11 cellular contexts compared by ENCODE assay signal in the genomic region with DNA sequence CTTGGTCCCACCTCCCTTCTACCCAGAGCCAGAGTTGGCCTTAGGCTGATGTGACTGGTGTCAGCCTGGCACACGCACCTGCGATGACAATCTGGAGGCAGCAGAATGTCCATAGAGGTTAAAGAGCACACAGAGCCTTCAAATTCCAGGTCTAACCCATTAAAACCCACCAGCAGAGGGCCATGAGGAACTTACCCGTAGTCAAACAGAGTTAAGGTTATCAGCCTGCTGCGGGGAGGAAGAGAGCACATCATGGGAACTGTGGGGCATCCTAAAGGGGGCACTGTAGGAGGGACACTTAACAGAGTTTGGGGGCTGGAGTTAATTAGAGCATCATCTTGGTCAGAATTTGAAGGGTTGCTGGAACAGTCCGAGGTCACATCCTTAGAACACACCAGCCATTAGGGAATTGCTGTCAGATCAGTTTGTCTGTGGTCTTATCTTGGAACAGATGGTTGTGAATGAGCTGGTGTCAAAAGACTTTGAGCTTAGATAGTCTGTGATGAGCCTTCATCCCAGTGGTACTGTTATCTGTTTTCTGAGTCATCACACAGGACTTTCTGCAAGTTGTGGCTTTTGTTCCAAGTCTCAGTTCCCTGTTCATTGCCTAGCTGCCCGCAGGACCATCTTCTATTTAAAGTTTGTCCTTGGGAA.
DNase-seq lines count a peak whose midpoint lies in the region; ATAC-seq and TF ChIP-seq lines count a peak whose summit lies in the region.
"Had no signal": no experiment of that assay in that cellular context is flagged by ENCODE, and none has a peak within 500 bp of the region (broad histone marks: within the 10 kb centered on the region; RNA-seq: fewer than 3 reads in every experiment).

No MANE protein-coding gene starts in this region.

- ATAC-seq in T-cell (replicated peaks in 1 of 4), result no peak

- DNase-seq in NCI-H82 (lab: John Stamatoyannopoulos, UW) (peak; percentile 54), NCI-H82 treated with DMSO at 0.1 percent for 48 hours (lab: John Stamatoyannopoulos, UW; ENCODE audit: unreplicated experiment) (no peak), MV-4-11 (lab: John Stamatoyannopoulos, UW) (peak; percentile 93), coronary artery (ENCODE audit: low spot score) (no peak), sigmoid colon (no peak), breast epithelium (ENCODE audit: low spot score in 2 of 2) (no peak), T-cell (no peak)
- DNase-seq in stimulated activated CD4-positive, alpha-beta T cell treated with anti-CD3 and anti-CD28 coated beads, Interleukin-15, amount 100 ng/mL, for 24 hours, result no peak
- DNase-seq: activated naive CD4-positive, alpha-beta T cell treated with anti-CD3 and anti-CD28 coated beads for 36 hours; IMR-90; thyroid gland had no signal

- H3K36me3 Mint-ChIP-seq in T-cell, result no peaks in the 10 kb centered on the region

- intact Hi-C loops in sigmoid colon (cut with DNase I) (no loop called here), breast epithelium (cut with DNase I; ENCODE audit: low total_unique reads) (no loop called here)

- H3K27me3 ChIP-seq in sigmoid colon (no peaks in the 10 kb centered on the region), breast epithelium (no peaks in the 10 kb centered on the region)
- H3K27me3 ChIP-seq: thyroid gland had no signal

- POLR2A ChIA-PET in T-cell (lab: Charles Lee), result interaction anchor here in 1 of 2 donors (0.7 kb wide), 1 partner anchor 13 kb away, joined by 3 read pairs; no protein-coding TSS in a partner anchor

- H3K36me3 ChIP-seq in sigmoid colon (no peaks in the 10 kb centered on the region), breast epithelium (no peaks in the 10 kb centered on the region)
- H3K36me3 ChIP-seq: thyroid gland had no signal

- TF ChIP-seq POLR2A in sigmoid colon (IDR thresholded peaks at IDR 0.05) (no peak), breast epithelium (IDR thresholded peaks at IDR 0.05) (no peak)

- 73 to 74% methylated on average over 6 of the region's 6 CpGs for WGBS in sigmoid colon, 2 donors

- TF ChIP-seq EP300 in sigmoid colon (IDR thresholded peaks at IDR 0.05), result no peak

- no peaks in the 10 kb centered on the region for H3K4me1 Mint-ChIP-seq in T-cell

- H3K9me3 Mint-ChIP-seq in T-cell, result no peaks in the 10 kb centered on the region
- H3K9me3 Mint-ChIP-seq: activated naive CD4-positive, alpha-beta T cell treated with anti-CD3 and anti-CD28 coated beads for 36 hours had no signal

- peak overlapping the region; percentile 40 to 57 for H3K27ac ChIP-seq in coronary artery
- H3K27ac ChIP-seq in sigmoid colon, result peak overlapping the region in 3 of 4 donors; percentile 53 to 72 (median 66)
- H3K27ac ChIP-seq in breast epithelium, result no peak overlapping the region
- H3K27ac ChIP-seq: thyroid gland had no signal

- H3K4me1 ChIP-seq in sigmoid colon (peaks cover 0 to 62% (median 50%) of the 10 kb centered on the region in 4 donors), breast epithelium (peaks cover 0 to 6% of the 10 kb centered on the region in 2 donors)

- TF ChIP-seq CTCF in coronary artery (IDR thresholded peaks at IDR 0.05), result no peak
- no peak for TF ChIP-seq CTCF in sigmoid colon (IDR thresholded peaks at IDR 0.05)
- no peak for TF ChIP-seq CTCF in breast epithelium (IDR thresholded peaks at IDR 0.05)

- H3K4me3 ChIP-seq in coronary artery, result no peak overlapping the region
- H3K4me3 ChIP-seq in sigmoid colon, result no peak overlapping the region
- H3K4me3 ChIP-seq in breast epithelium, result no peak overlapping the region
- H3K4me3 ChIP-seq: thyroid gland had no signal

- H3K27me3 Mint-ChIP-seq in T-cell, result peaks cover 0 to 8% of the 10 kb centered on the region in 2 donors

- no peak overlapping the region for H3K4me3 Mint-ChIP-seq in T-cell
- H3K4me3 Mint-ChIP-seq: activated naive CD4-positive, alpha-beta T cell treated with anti-CD3 and anti-CD28 coated beads for 36 hours had no signal

- H3K9me3 ChIP-seq in sigmoid colon (no peaks in the 10 kb centered on the region), breast epithelium (no peaks in the 10 kb centered on the region)
- H3K9me3 ChIP-seq: thyroid gland had no signal

- CTCF ChIA-PET in T-cell (lab: Charles Lee), result no interaction called here

- no peak overlapping the region for H3K27ac Mint-ChIP-seq in T-cell
- H3K27ac Mint-ChIP-seq: activated naive CD4-positive, alpha-beta T cell treated with anti-CD3 and anti-CD28 coated beads for 36 hours had no signal

Comparison
In these comparisons a context has a peak if more than half of its experiments do, and no peak if none do; other contexts are left out.
1. DNase-seq: peak in NCI-H82 (single experiment) and MV-4-11 (single experiment); none in NCI-H82 treated with DMSO at 0.1 percent for 48 hours (single experiment), coronary artery (single experiment), sigmoid colon (single experiment), breast epithelium (0 of 2), stimulated activated CD4-positive, alpha-beta T cell treated with anti-CD3 and anti-CD28 coated beads, Interleukin-15, amount 100 ng/mL, for 24 hours (single experiment) and T-cell (0 of 34).
2. H3K27ac ChIP-seq: peak in coronary artery (2 of 2) and sigmoid colon (3 of 4); none in breast epithelium (0 of 2).